ENCODE assay signal across 8 cellular contexts in genomic region chr5:176619203-176619568, GRCh38. TPM values are rescaled to one million over a fixed set of nuclear protein-coding genes. Genes with fewer than 3 reads are reported as not detected.
DNase-seq lines count a peak whose midpoint lies in the region; ATAC-seq, FAIRE-seq and TF ChIP-seq lines count a peak whose summit lies in the region.

No MANE protein-coding gene starts in this region.

- H3K36me3 ChIP-seq in KMS-11 (ENCODE audit: insufficient read depth) = no peaks in the 10 kb centered on the region
- H3K36me3 ChIP-seq in vagina = no peaks in the 10 kb centered on the region

- intact Hi-C loops in vagina (cut with DNase I) = no loop called here

- DNase-seq in A549 (ENCODE audit: low read depth in 1 of 2, low spot score in 1 of 2) (peak; percentile 84 to 86), dermis blood vessel endothelial cell (peak; percentile 93), medulla oblongata (ENCODE audit: extremely low spot score) (peak; percentile 70), vagina (ENCODE audit: extremely low spot score in 2 of 2) (no peak)
- DNase-seq in activated CD4-positive, alpha-beta T cell treated with anti-CD3 and anti-CD28 coated beads, Interleukin-2, amount 50 U/mL, for 4 hours = peak; percentile 60 to 72
- peak; percentile 80 to 85 for DNase-seq in stimulated activated CD8-positive, alpha-beta memory T cell treated with anti-CD3 and anti-CD28 coated beads, Interleukin-2, amount 100 ng/mL, for 48 hours (ENCODE audit: low read depth in 2 of 2)

- TF ChIP-seq POLR2A in A549 (IDR thresholded peaks at IDR 0.05; ENCODE audit: low read length) (no peak), vagina (IDR thresholded peaks at IDR 0.05) (no peak)

- H3K9ac ChIP-seq in KMS-11 = no peak overlapping the region

- H3K4me2 ChIP-seq in A549 (peak overlapping the region; percentile 91), KMS-11 (peak overlapping the region; percentile 45)

- no peaks in the 10 kb centered on the region for H4K20me1 ChIP-seq in KMS-11 (ENCODE audit: insufficient read depth)

- H3K4me3 ChIP-seq in A549 (peak overlapping the region; percentile 38; the same call in 2 of the 3 replicates), KMS-11 (IDR thresholded peaks at IDR 0.05; ENCODE audit: insufficient read depth, low read depth, low read length) (no peak overlapping the region), vagina (no peak overlapping the region)

- H2AFZ ChIP-seq in KMS-11 (ENCODE audit: low read depth) = peak overlapping the region; percentile 57; the same call in 1 of the 2 replicates

- H3K27me3 ChIP-seq in KMS-11 (ENCODE audit: insufficient read depth, low read depth) (no peaks in the 10 kb centered on the region), vagina (peaks cover 19% of the 10 kb centered on the region)

- peak; percentile 64 to 65 for TF ChIP-seq RAD21 in A549 (conservative IDR thresholded peaks at IDR 0.05 in 1 of 2, IDR thresholded peaks at IDR 0.05 in 1 of 2)

- H3K27ac ChIP-seq in A549 (no peak overlapping the region), KMS-11 (no peak overlapping the region), vagina (no peak overlapping the region)

- peak; percentile 22; the same call in 2 of the 3 replicates for TF ChIP-seq CTCF in A549 (IDR thresholded peaks at IDR 0.05)
- 0 out of 2 replicates have a peak, but pooled peaks have one; percentile 50 for TF ChIP-seq CTCF in KMS-11 (conservative IDR thresholded peaks at IDR 0.05; ENCODE audit: low read depth, low read length)
- TF ChIP-seq CTCF in vagina (IDR thresholded peaks at IDR 0.05) = no peak

- no peak for FAIRE-seq in A549 (lab: Jason Lieb, UNC)

- peak; percentile 63 to 89 for ATAC-seq in A549
- ATAC-seq in GM18909 (IDR thresholded peaks at IDR 0.05; ENCODE audit: poor library complexity, unreplicated experiment) = peak; percentile 69

- CTCF ChIA-PET in A549 (lab: Yijun Ruan, JAX) = interaction anchor here (0.8 to 1.3 kb wide), 4 partner anchors 12 to 226 kb away, joined by 3 to 5 read pairs (median 4); no protein-coding TSS in a partner anchor

- POLR2A ChIA-PET in A549 (lab: Yijun Ruan, JAX) = no interaction called here

- H3K79me2 ChIP-seq in KMS-11 (ENCODE audit: insufficient read depth, low read depth) = no peaks in the 10 kb centered on the region

- TF ChIP-seq EP300 in A549 (IDR thresholded peaks at IDR 0.05) = no peak

- H3K4me1 ChIP-seq in A549 (peaks cover 31% of the 10 kb centered on the region), KMS-11 (ENCODE audit: low read depth, poor library complexity, severe bottlenecking) (peaks cover 4% of the 10 kb centered on the region), vagina (peaks cover 18% of the 10 kb centered on the region)

- WGBS in A549 (ENCODE audit: missing lambda C conversion rate) = 12% methylated on average over 11 of the region's 31 CpGs

- H3K9me3 ChIP-seq in A549 = no peaks in the 10 kb centered on the region
- no peaks in the 10 kb centered on the region for H3K9me3 ChIP-seq in vagina

TF ChIP-seq in A549, 52 proteins besides CTCF, POLR2A, EP300 and RAD21:
- TF ChIP-seq MAX (IDR thresholded peaks at IDR 0.05) = peak; percentile 47; the same call in 1 of the 2 replicates
- TF ChIP-seq ESRRA (IDR thresholded peaks at IDR 0.05; ENCODE audit: borderline replicate concordance, low read length) = no peak
- TF ChIP-seq SMC3 (IDR thresholded peaks at IDR 0.05) = peak; percentile 47; the same call in 2 of the 3 replicates
- TF ChIP-seq HOXA7 (CRISPR knock-in tag; IDR thresholded peaks at IDR 0.05) = no peak
- TF ChIP-seq E2F6 (IDR thresholded peaks at IDR 0.05; ENCODE audit: borderline replicate concordance, low read depth) = peak; percentile 35; the same call in 1 of the 2 replicates

RNA-seq across cellular contexts. Expression of gene GPRIN1, which starts 9.2 kb away (rescaled TPM):
- polyA plus RNA-seq in A549 (2011; rRNA removed) (3.1 and 4.2 TPM in 2 replicates), A549 (2017; fragmentation: RNase III; extraction: RNeasy Plus Mini Kit Qiagen cat#74134 plus additional on column Dnase treatment) (6.1 to 6.7 TPM (median 6.4 TPM) in 3 replicates)
- 3.4 and 5.1 TPM in 2 replicates for polyA plus RNA-seq in A549 (2012; cell fraction: cytosol; rRNA removed)
- polyA plus RNA-seq in A549 (2012; cell fraction: nucleus; rRNA removed) = 4.0 and 5.0 TPM in 2 replicates
- polyA minus RNA-seq in A549 (2011; rRNA and poly(A)+ RNA removed) = 3.8 and 4.1 TPM in 2 replicates
- total RNA-seq in dermis blood vessel endothelial cell (7.7 and 8.7 TPM in 2 replicates), vagina (0.49 TPM)

RNA-seq across cellular contexts. Expression of gene SNCB, which starts 11.1 kb away (rescaled TPM):
- polyA plus RNA-seq in A549 (2011; rRNA removed) (0.26 and 0.37 TPM in 2 replicates), A549 (2017; fragmentation: RNase III; extraction: RNeasy Plus Mini Kit Qiagen cat#74134 plus additional on column Dnase treatment) (0.65 to 1.2 TPM (median 0.74 TPM) in 3 replicates)
- 0.98 TPM in 2 replicates for polyA plus RNA-seq in A549 (2012; cell fraction: cytosol; rRNA removed)
- polyA plus RNA-seq in A549 (2012; cell fraction: nucleus; rRNA removed) = 0.94 and 0.96 TPM in 2 replicates
- not detected in 2 replicates for polyA minus RNA-seq in A549 (2011; rRNA and poly(A)+ RNA removed)
- total RNA-seq in dermis blood vessel endothelial cell (0.84 and 1.4 TPM in 2 replicates), vagina (not detected)

RNA-seq across cellular contexts. Expression of gene EIF4E1B, which starts 11.3 kb away (rescaled TPM):
- polyA plus RNA-seq in A549 (2011; rRNA removed) = not detected in 2 replicates
- polyA plus RNA-seq in A549 (2012; cell fraction: cytosol; rRNA removed) = not detected in 2 replicates
- polyA plus RNA-seq in A549 (2012; cell fraction: nucleus; rRNA removed) = not detected in 2 replicates
- polyA plus RNA-seq in A549 (2017; fragmentation: RNase III; extraction: RNeasy Plus Mini Kit Qiagen cat#74134 plus additional on column Dnase treatment) = not detected in 3 replicates
- polyA minus RNA-seq in A549 (2011; rRNA and poly(A)+ RNA removed) = not detected in 2 replicates
- not detected in 2 replicates for total RNA-seq in dermis blood vessel endothelial cell
- total RNA-seq in vagina = not detected

RNA-seq across cellular contexts. Expression of gene TSPAN17, which starts 28.1 kb away (rescaled TPM):
- polyA plus RNA-seq in A549 (2011; rRNA removed) (33.7 and 35.6 TPM in 2 replicates), A549 (2017; fragmentation: RNase III; extraction: RNeasy Plus Mini Kit Qiagen cat#74134 plus additional on column Dnase treatment) (45.7 to 49.4 TPM (median 47.4 TPM) in 3 replicates)
- polyA plus RNA-seq in A549 (2012; cell fraction: cytosol; rRNA removed) = 37.8 and 52.9 TPM in 2 replicates
- 71.4 and 73.3 TPM in 2 replicates for polyA plus RNA-seq in A549 (2012; cell fraction: nucleus; rRNA removed)
- polyA minus RNA-seq in A549 (2011; rRNA and poly(A)+ RNA removed) = 72.8 and 73.0 TPM in 2 replicates
- total RNA-seq in dermis blood vessel endothelial cell (51.2 and 53.6 TPM in 2 replicates), vagina (16.9 TPM)

Comparison
In these comparisons a context has a peak if more than half of its experiments do, and no peak if none do; other contexts are left out.
1. DNase-seq: peak in A549 (2 of 2), activated CD4-positive, alpha-beta T cell treated with anti-CD3 and anti-CD28 coated beads, Interleukin-2, amount 50 U/mL, for 4 hours (2 of 2), dermis blood vessel endothelial cell (single experiment), medulla oblongata (single experiment) and stimulated activated CD8-positive, alpha-beta memory T cell treated with anti-CD3 and anti-CD28 coated beads, Interleukin-2, amount 100 ng/mL, for 48 hours (2 of 2); none in vagina (0 of 2).
2. CTCF ChIP-seq: peak in A549 (single experiment) and KMS-11 (single experiment); none in vagina (0 of 3).